In the genomic region with DNA sequence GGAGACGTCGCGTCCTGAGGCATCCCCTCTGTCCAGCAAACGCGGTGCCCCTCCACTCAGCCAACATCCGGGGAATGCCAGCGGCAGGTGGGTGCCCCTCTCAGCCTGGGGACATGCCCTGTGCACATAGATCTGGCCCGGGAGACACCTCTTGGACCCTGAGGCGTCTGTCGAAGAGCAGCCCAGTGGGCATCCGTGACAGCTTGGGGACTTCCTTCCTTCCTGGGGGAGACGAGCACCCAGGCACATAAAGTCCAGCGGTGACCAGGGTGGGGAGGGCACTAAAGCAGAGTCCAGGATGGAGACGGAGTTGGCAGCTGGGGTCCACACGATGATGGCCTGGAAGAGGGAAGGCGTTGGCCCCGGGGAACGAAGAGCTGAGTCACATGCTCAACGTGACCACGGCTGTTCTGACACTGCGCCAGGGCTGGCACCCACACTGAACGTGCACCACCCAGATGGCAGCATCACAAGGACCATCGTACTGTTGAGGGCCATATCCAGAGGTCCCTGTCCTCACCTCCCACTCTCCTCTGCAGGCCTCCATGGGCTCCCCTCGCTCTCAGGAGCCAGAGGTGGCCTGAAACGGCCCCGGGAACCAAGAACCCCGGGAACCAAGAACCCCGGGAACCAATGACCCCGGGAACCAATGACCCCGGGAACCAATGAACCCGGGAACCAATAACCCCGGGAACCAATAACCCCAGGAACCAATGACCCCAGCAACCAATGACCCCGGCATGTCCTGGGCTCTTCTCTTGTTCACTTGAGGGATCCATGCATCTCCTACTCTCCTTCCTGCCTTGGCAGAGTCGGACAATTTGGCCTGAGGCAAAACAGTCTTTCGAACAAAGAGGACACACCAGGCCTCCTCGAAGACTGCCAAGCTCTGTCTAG, we compare ENCODE assay signal across 2 cellular contexts.
TF ChIP-seq lines count a peak whose summit lies in the region.

No MANE protein-coding gene starts in this region.

TF ChIP-seq in H1, 55 proteins besides CTCF, POLR2A, EP300 and RAD21 (continues in another document):
- TF ChIP-seq BCL11A (IDR thresholded peaks at IDR 0.05; ENCODE audit: low read depth in 2 of 2, low read length in 2 of 2) (no peak), SP1 (IDR thresholded peaks at IDR 0.05; ENCODE audit: low read depth, low read length) (no peak), TBP (IDR thresholded peaks at IDR 0.05; ENCODE audit: low read depth, low read length) (no peak), ASH2L (IDR thresholded peaks at IDR 0.05; ENCODE audit: low read length) (no peak), RFX5 (IDR thresholded peaks at IDR 0.05; ENCODE audit: borderline replicate concordance, low read depth, low read length) (no peak), GABPA (IDR thresholded peaks at IDR 0.05; ENCODE audit: borderline replicate concordance, insufficient read depth, low read length) (no peak), CTBP2 (IDR thresholded peaks at IDR 0.05; ENCODE audit: borderline replicate concordance, insufficient read depth, insufficient read length, low read length) (no peak), TCF12 (IDR thresholded peaks at IDR 0.05; ENCODE audit: low read depth, low read length) (no peak), SIRT6 (IDR thresholded peaks at IDR 0.05; ENCODE audit: low read length) (no peak), TEAD4 (IDR thresholded peaks at IDR 0.05; ENCODE audit: low read depth, low read length) (no peak), POU5F1 (IDR thresholded peaks at IDR 0.05; ENCODE audit: low read depth, low read length) (no peak), RXRA (IDR thresholded peaks at IDR 0.05; ENCODE audit: insufficient read depth, low read depth, low read length) (no peak), RNF2 (IDR thresholded peaks at IDR 0.05; ENCODE audit: borderline replicate concordance, low read depth, low read length, missing control alignments, poor library complexity, severe bottlenecking) (no peak)
- TF ChIP-seq, protein P1, sequence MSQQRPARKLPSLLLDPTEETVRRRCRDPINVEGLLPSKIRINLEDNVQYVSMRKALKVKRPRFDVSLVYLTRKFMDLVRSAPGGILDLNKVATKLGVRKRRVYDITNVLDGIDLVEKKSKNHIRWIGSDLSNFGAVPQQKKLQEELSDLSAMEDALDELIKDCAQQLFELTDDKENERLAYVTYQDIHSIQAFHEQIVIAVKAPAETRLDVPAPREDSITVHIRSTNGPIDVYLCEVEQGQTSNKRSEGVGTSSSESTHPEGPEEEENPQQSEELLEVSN (IDR thresholded peaks at IDR 0.05): no peak
- TF ChIP-seq, protein P2, sequence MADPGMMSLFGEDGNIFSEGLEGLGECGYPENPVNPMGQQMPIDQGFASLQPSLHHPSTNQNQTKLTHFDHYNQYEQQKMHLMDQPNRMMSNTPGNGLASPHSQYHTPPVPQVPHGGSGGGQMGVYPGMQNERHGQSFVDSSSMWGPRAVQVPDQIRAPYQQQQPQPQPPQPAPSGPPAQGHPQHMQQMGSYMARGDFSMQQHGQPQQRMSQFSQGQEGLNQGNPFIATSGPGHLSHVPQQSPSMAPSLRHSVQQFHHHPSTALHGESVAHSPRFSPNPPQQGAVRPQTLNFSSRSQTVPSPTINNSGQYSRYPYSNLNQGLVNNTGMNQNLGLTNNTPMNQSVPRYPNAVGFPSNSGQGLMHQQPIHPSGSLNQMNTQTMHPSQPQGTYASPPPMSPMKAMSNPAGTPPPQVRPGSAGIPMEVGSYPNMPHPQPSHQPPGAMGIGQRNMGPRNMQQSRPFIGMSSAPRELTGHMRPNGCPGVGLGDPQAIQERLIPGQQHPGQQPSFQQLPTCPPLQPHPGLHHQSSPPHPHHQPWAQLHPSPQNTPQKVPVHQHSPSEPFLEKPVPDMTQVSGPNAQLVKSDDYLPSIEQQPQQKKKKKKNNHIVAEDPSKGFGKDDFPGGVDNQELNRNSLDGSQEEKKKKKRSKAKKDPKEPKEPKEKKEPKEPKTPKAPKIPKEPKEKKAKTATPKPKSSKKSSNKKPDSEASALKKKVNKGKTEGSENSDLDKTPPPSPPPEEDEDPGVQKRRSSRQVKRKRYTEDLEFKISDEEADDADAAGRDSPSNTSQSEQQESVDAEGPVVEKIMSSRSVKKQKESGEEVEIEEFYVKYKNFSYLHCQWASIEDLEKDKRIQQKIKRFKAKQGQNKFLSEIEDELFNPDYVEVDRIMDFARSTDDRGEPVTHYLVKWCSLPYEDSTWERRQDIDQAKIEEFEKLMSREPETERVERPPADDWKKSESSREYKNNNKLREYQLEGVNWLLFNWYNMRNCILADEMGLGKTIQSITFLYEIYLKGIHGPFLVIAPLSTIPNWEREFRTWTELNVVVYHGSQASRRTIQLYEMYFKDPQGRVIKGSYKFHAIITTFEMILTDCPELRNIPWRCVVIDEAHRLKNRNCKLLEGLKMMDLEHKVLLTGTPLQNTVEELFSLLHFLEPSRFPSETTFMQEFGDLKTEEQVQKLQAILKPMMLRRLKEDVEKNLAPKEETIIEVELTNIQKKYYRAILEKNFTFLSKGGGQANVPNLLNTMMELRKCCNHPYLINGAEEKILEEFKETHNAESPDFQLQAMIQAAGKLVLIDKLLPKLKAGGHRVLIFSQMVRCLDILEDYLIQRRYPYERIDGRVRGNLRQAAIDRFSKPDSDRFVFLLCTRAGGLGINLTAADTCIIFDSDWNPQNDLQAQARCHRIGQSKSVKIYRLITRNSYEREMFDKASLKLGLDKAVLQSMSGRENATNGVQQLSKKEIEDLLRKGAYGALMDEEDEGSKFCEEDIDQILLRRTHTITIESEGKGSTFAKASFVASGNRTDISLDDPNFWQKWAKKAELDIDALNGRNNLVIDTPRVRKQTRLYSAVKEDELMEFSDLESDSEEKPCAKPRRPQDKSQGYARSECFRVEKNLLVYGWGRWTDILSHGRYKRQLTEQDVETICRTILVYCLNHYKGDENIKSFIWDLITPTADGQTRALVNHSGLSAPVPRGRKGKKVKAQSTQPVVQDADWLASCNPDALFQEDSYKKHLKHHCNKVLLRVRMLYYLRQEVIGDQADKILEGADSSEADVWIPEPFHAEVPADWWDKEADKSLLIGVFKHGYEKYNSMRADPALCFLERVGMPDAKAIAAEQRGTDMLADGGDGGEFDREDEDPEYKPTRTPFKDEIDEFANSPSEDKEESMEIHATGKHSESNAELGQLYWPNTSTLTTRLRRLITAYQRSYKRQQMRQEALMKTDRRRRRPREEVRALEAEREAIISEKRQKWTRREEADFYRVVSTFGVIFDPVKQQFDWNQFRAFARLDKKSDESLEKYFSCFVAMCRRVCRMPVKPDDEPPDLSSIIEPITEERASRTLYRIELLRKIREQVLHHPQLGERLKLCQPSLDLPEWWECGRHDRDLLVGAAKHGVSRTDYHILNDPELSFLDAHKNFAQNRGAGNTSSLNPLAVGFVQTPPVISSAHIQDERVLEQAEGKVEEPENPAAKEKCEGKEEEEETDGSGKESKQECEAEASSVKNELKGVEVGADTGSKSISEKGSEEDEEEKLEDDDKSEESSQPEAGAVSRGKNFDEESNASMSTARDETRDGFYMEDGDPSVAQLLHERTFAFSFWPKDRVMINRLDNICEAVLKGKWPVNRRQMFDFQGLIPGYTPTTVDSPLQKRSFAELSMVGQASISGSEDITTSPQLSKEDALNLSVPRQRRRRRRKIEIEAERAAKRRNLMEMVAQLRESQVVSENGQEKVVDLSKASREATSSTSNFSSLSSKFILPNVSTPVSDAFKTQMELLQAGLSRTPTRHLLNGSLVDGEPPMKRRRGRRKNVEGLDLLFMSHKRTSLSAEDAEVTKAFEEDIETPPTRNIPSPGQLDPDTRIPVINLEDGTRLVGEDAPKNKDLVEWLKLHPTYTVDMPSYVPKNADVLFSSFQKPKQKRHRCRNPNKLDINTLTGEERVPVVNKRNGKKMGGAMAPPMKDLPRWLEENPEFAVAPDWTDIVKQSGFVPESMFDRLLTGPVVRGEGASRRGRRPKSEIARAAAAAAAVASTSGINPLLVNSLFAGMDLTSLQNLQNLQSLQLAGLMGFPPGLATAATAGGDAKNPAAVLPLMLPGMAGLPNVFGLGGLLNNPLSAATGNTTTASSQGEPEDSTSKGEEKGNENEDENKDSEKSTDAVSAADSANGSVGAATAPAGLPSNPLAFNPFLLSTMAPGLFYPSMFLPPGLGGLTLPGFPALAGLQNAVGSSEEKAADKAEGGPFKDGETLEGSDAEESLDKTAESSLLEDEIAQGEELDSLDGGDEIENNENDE (IDR thresholded peaks at IDR 0.05; ENCODE audit: insufficient replicate concordance, low read length): no peak

TF ChIP-seq in GM12891, 5 proteins besides CTCF, POLR2A, EP300 and RAD21:
- no peak for TF ChIP-seq TAF1 (IDR thresholded peaks at IDR 0.05; ENCODE audit: low read depth, low read length)
- no peak for TF ChIP-seq POLR2AphosphoS5 (IDR thresholded peaks at IDR 0.05; ENCODE audit: low read depth, low read length)
- no peak for TF ChIP-seq POU2F2 (IDR thresholded peaks at IDR 0.05; ENCODE audit: low read depth, low read length)
- no peak for TF ChIP-seq PAX5 (IDR thresholded peaks at IDR 0.05; ENCODE audit: insufficient read depth, low read length, severe bottlenecking)
- TF ChIP-seq SPI1 (IDR thresholded peaks at IDR 0.05; ENCODE audit: low read depth, low read length): no peak
